Comparison of ENCODE assay signal across 11 cellular contexts in the genomic region with DNA sequence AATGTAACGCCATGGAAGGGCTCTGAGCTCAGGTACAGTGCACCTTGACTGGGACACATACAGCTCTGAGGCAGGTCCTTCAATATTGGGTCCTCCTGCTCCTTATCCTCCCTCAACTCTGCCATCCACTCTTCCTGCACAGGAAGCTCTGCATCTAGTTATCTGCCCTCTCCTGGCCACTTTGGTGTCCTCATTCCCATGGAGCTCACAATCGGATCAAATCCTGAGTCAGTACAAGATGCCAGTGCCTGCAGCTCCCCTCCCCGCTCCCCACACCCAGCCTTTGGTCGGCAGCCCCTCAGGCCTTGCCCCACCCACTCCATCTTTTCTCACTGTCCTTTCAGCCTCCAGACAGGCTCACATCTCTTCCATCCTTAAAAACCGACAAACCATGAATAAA. TPM values are rescaled to one million over a fixed set of nuclear protein-coding genes. Genes with fewer than 3 reads are reported as not detected.
DNase-seq lines count a peak whose midpoint lies in the region; ATAC-seq lines count a peak whose summit lies in the region.
"Had no signal": no experiment of that assay in that cellular context is flagged by ENCODE, and none has a peak within 500 bp of the region (broad histone marks: within the 10 kb centered on the region; RNA-seq: fewer than 3 reads in every experiment).

No MANE protein-coding gene starts in this region.

- peak; percentile 6 for DNase-seq in Right ventricle myocardium inferior (ENCODE audit: missing footprints)
- DNase-seq in cardiac septum (ENCODE audit: low spot score), result no peak
- DNase-seq in T-helper 17 cell, result no peak
- DNase-seq in iPS-NIHi7 (ENCODE audit: extremely low spot score), result peak; percentile 45
- DNase-seq in dedifferentiated amniotic fluid mesenchymal stem cell (ENCODE audit: extremely low spot score), result no peak
- DNase-seq in SKM-1 (lab: John Stamatoyannopoulos, UW; ENCODE audit: unreplicated experiment), result no peak
- no peak for DNase-seq in GM19238 (ENCODE audit: insufficient read length, low spot score)
- DNase-seq: activated gamma-delta T cell, DMS79, heart left ventricle had no signal

- H3K27ac Mint-ChIP-seq in T-helper 17 cell, result peak overlapping the region; percentile 99

- H3K36me3 Mint-ChIP-seq in T-helper 17 cell (ENCODE audit: low read depth), result no peaks in the 10 kb centered on the region

- no peaks in the 10 kb centered on the region for H3K9me3 ChIP-seq in T-helper 17 cell (ENCODE audit: control insufficient read depth, low read length, poor library complexity, severe bottlenecking)
- H3K9me3 ChIP-seq: heart left ventricle had no signal

- intact Hi-C loops in Right ventricle myocardium inferior (cut with DNase I), result no loop called here
- intact Hi-C loops in cardiac septum (cut with DNase I), result no loop called here

- H3K4me3 Mint-ChIP-seq in T-helper 17 cell, result no peak overlapping the region

- H3K27me3 Mint-ChIP-seq in T-helper 17 cell, result no peaks in the 10 kb centered on the region

- H3K4me1 Mint-ChIP-seq in T-helper 17 cell, result peaks cover 42% of the 10 kb centered on the region

- ATAC-seq in Right ventricle myocardium inferior, result no peak
- no peak for ATAC-seq in T-helper 17 cell
- ATAC-seq in GM18517 (IDR thresholded peaks at IDR 0.05; ENCODE audit: unreplicated experiment), result no peak
- ATAC-seq: heart left ventricle had no signal

RNA-seq across cellular contexts. Expression of gene LRRFIP1, which starts 58.0 kb away (rescaled TPM):
- total RNA-seq in Right ventricle myocardium inferior, result 104 TPM
- 157 TPM for total RNA-seq in cardiac septum
- total RNA-seq in T-helper 17 cell, result 100 to 1,000 TPM; 175 to 225 TPM

Comparison
In these comparisons a context has a peak if more than half of its experiments do, and no peak if none do; other contexts are left out.
1. DNase-seq: peak in Right ventricle myocardium inferior (single experiment) and iPS-NIHi7 (single experiment); none in cardiac septum (single experiment), T-helper 17 cell (0 of 3), dedifferentiated amniotic fluid mesenchymal stem cell (single experiment), SKM-1 (single experiment) and GM19238 (single experiment).